17 cellular contexts compared by ENCODE assay signal in the genomic region with DNA sequence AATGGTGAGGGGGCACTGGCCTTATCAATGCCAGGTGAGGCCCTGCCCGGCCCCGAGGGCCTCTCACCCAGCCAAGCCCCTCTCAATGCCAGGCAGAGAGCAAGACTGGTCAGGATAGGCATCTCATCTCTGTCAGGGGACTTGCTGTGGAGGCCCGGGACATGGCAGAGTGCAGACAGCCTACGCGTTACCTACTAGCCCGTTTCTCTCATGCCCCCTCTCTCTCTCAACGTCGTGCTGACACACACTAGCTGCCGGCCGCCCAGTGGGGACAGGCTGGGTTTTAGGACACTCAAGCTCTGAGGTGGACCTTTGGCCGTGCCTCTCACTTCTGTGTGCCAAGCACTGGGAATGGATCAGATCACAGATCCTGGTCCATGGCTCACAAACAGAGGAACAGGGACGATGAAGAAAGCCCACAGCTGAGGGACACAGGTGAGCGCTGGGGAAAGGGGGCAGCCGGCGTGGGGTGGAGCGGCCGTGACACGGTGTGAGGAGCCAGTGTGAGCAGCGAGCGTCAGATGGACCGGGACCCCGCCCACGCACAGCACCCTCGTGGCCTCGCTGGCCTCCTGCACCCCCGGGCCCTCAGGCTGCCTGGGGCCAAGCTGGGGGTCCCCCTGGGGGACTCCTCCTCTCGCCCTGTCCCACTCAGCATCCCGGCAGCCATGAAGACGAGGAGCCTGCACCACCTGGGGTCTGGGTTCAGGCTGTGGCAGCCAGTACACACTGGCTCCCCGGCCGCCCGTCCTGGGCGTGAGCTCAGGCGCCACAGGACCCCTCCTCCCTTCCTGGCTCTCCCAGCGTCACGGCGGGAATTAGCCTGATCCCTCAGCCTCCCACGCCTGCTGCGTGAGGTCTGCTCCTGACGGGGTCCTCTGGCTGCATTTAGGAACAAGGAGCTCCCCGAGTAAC.
"Had no signal": no experiment of that assay in that cellular context is flagged by ENCODE, and none has a peak within 500 bp of the region (broad histone marks: within the 10 kb centered on the region; RNA-seq: fewer than 3 reads in every experiment).

No MANE protein-coding gene starts in this region.

- H3K4me3 Mint-ChIP-seq: activated CD4-positive, alpha-beta T cell treated with anti-CD3 and anti-CD28 coated beads for 36 hours; activated naive CD8-positive, alpha-beta T cell treated with anti-CD3 and anti-CD28 coated beads, Interleukin-2, amount 10 ng/mL, durations not matched to agents 7 days and 5 days; T-helper 2 cell treated with Interferon-gamma antibody and Interleukin-4, amounts not matched to agents 5 μg/mL and 100 μg/mL, for 36 hours had no signal

- H3K4me1 ChIP-seq: breast epithelium, SJCRH30 had no signal

- H3K27me3 ChIP-seq: breast epithelium, dorsolateral prefrontal cortex, SJCRH30, spleen, upper lobe of right lung had no signal

- H3K9me3 Mint-ChIP-seq: activated naive CD8-positive, alpha-beta T cell treated with anti-CD3 and anti-CD28 coated beads, Interleukin-2, amount 10 ng/mL, durations not matched to agents 7 days and 5 days; activated T-helper 17 cell treated with anti-CD3 and anti-CD28 coated beads, Interleukin-2, amount 50 U/mL, for 72 hours; T-helper 2 cell treated with Interferon-gamma antibody and Interleukin-4, amounts not matched to agents 5 μg/mL and 100 μg/mL, for 36 hours had no signal

- H3K4me3 ChIP-seq: breast epithelium, dorsolateral prefrontal cortex, SJCRH30, spleen, upper lobe of right lung had no signal

- DNase-seq: activated CD4-positive, alpha-beta T cell treated with anti-CD3 and anti-CD28 coated beads for 36 hours; activated CD8-positive, alpha-beta memory T cell treated with anti-CD3 and anti-CD28 coated beads for 24 hours; activated naive CD8-positive, alpha-beta T cell treated with anti-CD3 and anti-CD28 coated beads, Interleukin-2, amount 10 ng/mL, durations not matched to agents 7 days and 5 days; anterior cingulate cortex; left colon; occipital lobe; SJCRH30; spleen; stimulated activated CD4-positive, alpha-beta T cell treated with anti-CD3 and anti-CD28 coated beads, Interleukin-1b, Interleukin-23, amount 100 ng/mL, for 48 hours; stimulated activated naive CD4-positive, alpha-beta T cell treated with Interleukin-2 at 50 U/mL for 16 hours; upper lobe of right lung had no signal

- ATAC-seq: activated CD4-positive, alpha-beta T cell treated with anti-CD3 and anti-CD28 coated beads for 36 hours; activated T-helper 17 cell treated with anti-CD3 and anti-CD28 coated beads, Interleukin-2, amount 50 U/mL, for 72 hours; left colon; sciatic nerve; upper lobe of right lung had no signal

- H3K27me3 Mint-ChIP-seq: activated CD4-positive, alpha-beta T cell treated with anti-CD3 and anti-CD28 coated beads for 36 hours; activated naive CD8-positive, alpha-beta T cell treated with anti-CD3 and anti-CD28 coated beads, Interleukin-2, amount 10 ng/mL, durations not matched to agents 7 days and 5 days; activated T-helper 17 cell treated with anti-CD3 and anti-CD28 coated beads, Interleukin-2, amount 50 U/mL, for 72 hours; progenitor cell of endocrine pancreas had no signal

- H3K27ac Mint-ChIP-seq: activated CD4-positive, alpha-beta T cell treated with anti-CD3 and anti-CD28 coated beads for 36 hours; activated naive CD8-positive, alpha-beta T cell treated with anti-CD3 and anti-CD28 coated beads, Interleukin-2, amount 10 ng/mL, durations not matched to agents 7 days and 5 days; activated T-helper 17 cell treated with anti-CD3 and anti-CD28 coated beads, Interleukin-2, amount 50 U/mL, for 72 hours; progenitor cell of endocrine pancreas; T-helper 2 cell treated with Interferon-gamma antibody and Interleukin-4, amounts not matched to agents 5 μg/mL and 100 μg/mL, for 36 hours had no signal

- H3K9me3 ChIP-seq: breast epithelium, SJCRH30, spleen, upper lobe of right lung had no signal

- H3K27ac ChIP-seq: breast epithelium, SJCRH30, upper lobe of right lung had no signal
